ENCODE assay signal across 11 cellular contexts in the genomic region with DNA sequence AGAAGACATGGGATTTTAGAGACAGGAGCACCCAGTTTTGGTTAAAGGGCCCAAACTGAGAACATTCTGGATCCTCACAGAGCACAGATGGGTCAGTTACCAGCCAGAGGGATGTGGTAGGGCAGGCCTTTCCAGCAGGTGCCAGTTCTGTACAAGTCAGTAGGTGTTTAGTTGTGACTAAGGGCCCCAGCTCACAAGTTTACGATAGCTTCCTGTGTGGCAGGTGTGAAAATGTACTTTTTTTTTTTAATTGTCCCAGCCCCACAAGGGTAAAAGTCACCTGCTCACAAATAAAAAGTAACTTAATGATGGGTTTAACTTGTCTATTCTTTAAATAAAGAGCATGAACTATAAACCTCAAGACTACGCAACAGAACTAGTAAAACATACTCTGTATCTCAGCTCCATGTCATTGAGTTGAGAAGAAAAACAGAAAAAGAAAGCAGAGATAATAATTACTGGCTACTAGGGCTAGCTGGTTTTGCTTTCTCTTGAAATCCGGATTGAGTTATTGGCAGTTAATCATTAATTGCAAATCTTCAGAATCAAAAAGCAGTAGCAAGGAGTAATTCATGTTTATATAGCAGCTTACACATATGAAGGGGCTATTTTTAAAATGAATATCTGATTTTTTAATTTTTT. TPM values are rescaled to one million over a fixed set of nuclear protein-coding genes. Genes with fewer than 3 reads are reported as not detected.
DNase-seq lines count a peak whose midpoint lies in the region; ATAC-seq, FAIRE-seq and TF ChIP-seq lines count a peak whose summit lies in the region.
"Had no signal": no experiment of that assay in that cellular context is flagged by ENCODE, and none has a peak within 500 bp of the region (broad histone marks: within the 10 kb centered on the region; RNA-seq: fewer than 3 reads in every experiment).

No MANE protein-coding gene starts in this region.

- H2AFZ ChIP-seq in GM12878 (ENCODE audit: control insufficient read depth, low read depth, low read length): peak overlapping the region; percentile 51; the same call in 1 of the 2 replicates

- intact Hi-C loops in Calu3 (cut with micrococcal nuclease; ENCODE audit: unreplicated experiment): loop anchor here (5.0 kb wide), 1 partner anchor 275 kb away; no protein-coding TSS in a partner anchor
- intact Hi-C loops in GM12878 (cut with micrococcal nuclease; ENCODE audit: unreplicated experiment): no loop called here

- H3K27ac Mint-ChIP-seq in Calu3 (ENCODE audit: unreplicated experiment): peak overlapping the region; percentile 83

- H3K4me3 Mint-ChIP-seq in Calu3 (ENCODE audit: low read depth, unreplicated experiment): peak overlapping the region; percentile 40

- no peak for DNase-seq in Calu3
- no peak for DNase-seq in GM12878 (ENCODE audit: low read depth, low spot score)
- DNase-seq in 8988T: no peak
- no peak for DNase-seq in GM19240 (ENCODE audit: insufficient read length, low spot score)
- no peak for DNase-seq in NCI-H2227 (lab: John Stamatoyannopoulos, UW; ENCODE audit: unreplicated experiment)
- DNase-seq: SJCRH30 had no signal

- no peak for FAIRE-seq in GM12878 (lab: Jason Lieb, UNC)

- TF ChIP-seq EP300 in GM12878 (IDR thresholded peaks at IDR 0.05; ENCODE audit: borderline replicate concordance in 1 of 2, control insufficient read depth in 1 of 2, low read depth in 2 of 2, low read length in 2 of 2): no peak

- no peaks in the 10 kb centered on the region for H3K27me3 ChIP-seq in GM12878 (replicated peaks in 1 of 2; ENCODE audit: control insufficient read depth in 2 of 2, insufficient read depth in 2 of 2, low read length in 1 of 2)
- H3K27me3 ChIP-seq: right atrium auricular region, SJCRH30, suprapubic skin had no signal

- SMC1A ChIA-PET in GM12878 (lab: Charles Lee; ENCODE audit: uncharacterized antibody, unreplicated experiment): interaction anchor here (0.8 to 5.4 kb wide), 19 partner anchors 11 to 916 kb away, joined by 3 to 91 read pairs (median 4); a partner anchor contains a TSS

- no peak for TF ChIP-seq POLR2A in GM12878 (IDR thresholded peaks at IDR 0.05; ENCODE audit: low read depth, low read length)

- RAD21 ChIA-PET in GM12878 (lab: Charles Lee; ENCODE audit: unreplicated experiment): interaction anchor here (1.0 to 3.4 kb wide), 11 partner anchors 11 to 199 kb away, joined by 3 to 74 read pairs (median 5); a partner anchor contains a TSS

- CTCF ChIA-PET in Calu3 (lab: Charles Lee): interaction anchor here (0.9 to 2.7 kb wide), 4 partner anchors 11 to 76 kb away, joined by 3 to 18 read pairs (median 6); a partner anchor contains a TSS
- CTCF ChIA-PET in GM12878 (lab: Yijun Ruan, JAX): interaction anchor here (0.6 to 3.2 kb wide), 10 partner anchors 11 to 274 kb away, joined by 3 to 52 read pairs (median 8); a partner anchor contains a TSS

- 88% methylated on average over 3 of the region's 3 CpGs for WGBS in GM12878 (ENCODE audit: insufficient coverage, insufficient replicate concordance, low lambda C conversion rate, missing lambda C conversion rate)

- H3K36me3 Mint-ChIP-seq in Calu3 (ENCODE audit: insufficient read depth, unreplicated experiment): peaks cover 50% of the 10 kb centered on the region

- H3K79me2 ChIP-seq in GM12878 (ENCODE audit: control insufficient read depth, insufficient read depth, low read length): peaks cover 32% of the 10 kb centered on the region

- peak overlapping the region; percentile 65 for H3K4me2 ChIP-seq in GM12878 (ENCODE audit: control insufficient read depth, insufficient read depth)

- H3K9me3 ChIP-seq in GM12878 (replicated peaks; ENCODE audit: control insufficient read depth, insufficient read depth, low read length): no peaks in the 10 kb centered on the region
- H3K9me3 ChIP-seq: right atrium auricular region, SJCRH30, suprapubic skin had no signal

- no peaks in the 10 kb centered on the region for H3K27me3 Mint-ChIP-seq in Calu3 (ENCODE audit: unreplicated experiment)

- ATAC-seq in GM19397 (IDR thresholded peaks at IDR 0.05; ENCODE audit: unreplicated experiment): peak; percentile 76
- ATAC-seq in HG03175 (IDR thresholded peaks at IDR 0.05; ENCODE audit: unreplicated experiment): peak; percentile 94
- peak; percentile 94 for ATAC-seq in GM12878
- ATAC-seq in GM21360 (IDR thresholded peaks at IDR 0.05; ENCODE audit: unreplicated experiment): no peak

- peaks cover 17% of the 10 kb centered on the region for H3K4me1 ChIP-seq in GM12878 (ENCODE audit: control insufficient read depth, insufficient read depth, low read length)
- H3K4me1 ChIP-seq: right atrium auricular region, SJCRH30 had no signal

- no peaks in the 10 kb centered on the region for H3K9me3 Mint-ChIP-seq in Calu3 (ENCODE audit: low read depth, unreplicated experiment)

- peak overlapping the region; percentile 43 for H3K27ac ChIP-seq in GM12878 (ENCODE audit: control insufficient read depth, insufficient read depth)
- H3K27ac ChIP-seq: right atrium auricular region, SJCRH30 had no signal

- peaks cover 2 to 3% of the 10 kb centered on the region in 2 experiments; a peak in 3 of 4 replicates for H3K36me3 ChIP-seq in GM12878 (ENCODE audit: control insufficient read depth in 2 of 2, insufficient read depth in 2 of 2, low read length in 1 of 2)
- H3K36me3 ChIP-seq: SJCRH30 had no signal

- TF ChIP-seq CTCF in Calu3 (IDR thresholded peaks at IDR 0.05; ENCODE audit: unreplicated experiment) (no peak), GM12878 (IDR thresholded peaks at IDR 0.05 in 2 of 3, conservative IDR thresholded peaks at IDR 0.05 in 1 of 3; ENCODE audit: control insufficient read depth in 2 of 3, extremely low read depth in 1 of 3, insufficient read depth in 1 of 3, low read depth in 3 of 3, low read length in 3 of 3) (no peak)

- in situ Hi-C loops in GM12878 (cut with MboI): no loop called here

- 0 out of 2 replicates have a peak overlapping the region, but pooled peaks have one; percentile 31 for H3K4me3 ChIP-seq in GM12878
- H3K4me3 ChIP-seq: right atrium auricular region, SJCRH30, suprapubic skin had no signal

- no peak for TF ChIP-seq RAD21 in GM12878 (IDR thresholded peaks at IDR 0.05; ENCODE audit: insufficient read depth, low read depth, low read length)

- peaks cover 45% of the 10 kb centered on the region for H3K4me1 Mint-ChIP-seq in Calu3 (ENCODE audit: low read depth, unreplicated experiment)

- BruUV-seq in Calu3 (replicated peaks; lab: Mats Ljungman, UMichigan) (no TSS peak), GM12878 (replicated peaks; lab: Mats Ljungman, UMichigan) (no TSS peak)

- POLR2A ChIA-PET in GM12878 (lab: Charles Lee): interaction anchor here (0.7 to 3.2 kb wide), 14 partner anchors 11 to 208 kb away, joined by 3 to 111 read pairs (median 8); a partner anchor contains a TSS

- H3K9ac ChIP-seq in GM12878 (ENCODE audit: control insufficient read depth, insufficient read depth, low read length): peak overlapping the region; percentile 51

- H4K20me1 ChIP-seq in GM12878 (ENCODE audit: control insufficient read depth, insufficient read depth): no peaks in the 10 kb centered on the region

RNA-seq across cellular contexts. Expression of a gene that starts 15.4 kb away (rescaled TPM):
- total RNA-seq in Calu3 (2022) (74.3 and 108 TPM in 2 replicates), GM12878 (2014; rRNA removed) (17.2 and 17.4 TPM in 2 replicates), GM12878 (2014; rRNA removed; fragmentation: Illumina TruSeq; extraction: Trizol) (21.0 and 21.2 TPM in 2 replicates), GM12878 (2021) (14.5 and 15.7 TPM in 2 replicates)
- total RNA-seq in GM12878 (2013; cell fraction: nucleolus; rRNA removed): 31.0 and 35.3 TPM in 2 replicates
- polyA plus RNA-seq in GM12878 (2011; ENCODE audit: low read depth): 4.8 TPM
- polyA plus RNA-seq in GM12878 (2011; rRNA removed) (34.9 and 45.3 TPM in 2 replicates), GM12878 (2014; fragmentation: Illumina TruSeq; extraction: Trizol) (21.6 and 24.9 TPM in 2 replicates), GM12878 (2014; fragmentation: Nextera tagmentation; extraction: Ambion mirVana) (1 to 10 TPM; 4.9 to 8.9 TPM), GM12878 (2014; rRNA removed) (10.2 and 11.5 TPM in 2 replicates), GM12878 (2016; fragmentation: Nextera tagmentation; extraction: Ambion mirVana) (1 to 10 TPM; 4.4 to 6.8 TPM)
- 11.7 and 17.7 TPM in 2 replicates for polyA plus RNA-seq in GM12878 (2011; cell fraction: cytosol; rRNA removed)
- 14.0 and 14.4 TPM in 2 replicates for polyA plus RNA-seq in GM12878 (2011; cell fraction: nucleus; rRNA removed)
- polyA plus RNA-seq in GM12878 (2012): 6.8 and 11.8 TPM in 2 replicates
- 20.6 and 35.0 TPM in 2 replicates for polyA minus RNA-seq in GM12878 (2011; rRNA and poly(A)+ RNA removed)
- polyA minus RNA-seq in GM12878 (2011; cell fraction: cytosol; rRNA and poly(A)+ RNA removed): 11.5 and 11.9 TPM in 2 replicates
- polyA minus RNA-seq in GM12878 (2011; cell fraction: nucleus; rRNA and poly(A)+ RNA removed): 11.0 and 12.6 TPM in 2 replicates
- total RNA-seq: SJCRH30 had no signal

RNA-seq across cellular contexts. Expression of a gene that starts 33.1 kb away (rescaled TPM):
- 880 and 924 TPM in 2 replicates for total RNA-seq in Calu3 (2022)
- total RNA-seq in GM12878 (2013; cell fraction: nucleolus; rRNA removed): 404 and 419 TPM in 2 replicates
- total RNA-seq in GM12878 (2014; rRNA removed): 295 and 319 TPM in 2 replicates
- 603 and 632 TPM in 2 replicates for total RNA-seq in GM12878 (2014; rRNA removed; fragmentation: Illumina TruSeq; extraction: Trizol)
- total RNA-seq in GM12878 (2021): 699 and 740 TPM in 2 replicates
- polyA plus RNA-seq in GM12878 (2011; ENCODE audit: low read depth): 532 TPM
- 721 and 1,149 TPM in 2 replicates for polyA plus RNA-seq in GM12878 (2011; rRNA removed)
- polyA plus RNA-seq in GM12878 (2011; cell fraction: cytosol; rRNA removed): 265 and 307 TPM in 2 replicates
- 577 and 864 TPM in 2 replicates for polyA plus RNA-seq in GM12878 (2011; cell fraction: nucleus; rRNA removed)
- polyA plus RNA-seq in GM12878 (2012): 686 TPM in 2 replicates
- polyA plus RNA-seq in GM12878 (2014; fragmentation: Illumina TruSeq; extraction: Trizol): 1,357 and 1,719 TPM in 2 replicates
- polyA plus RNA-seq in GM12878 (2014; fragmentation: Nextera tagmentation; extraction: Ambion mirVana): 1,000 to 10,000 TPM in 1 of 2 experiments, 100 to 1,000 TPM in 1; 726 to 1,124 TPM
- polyA plus RNA-seq in GM12878 (2014; rRNA removed): 1,063 and 1,240 TPM in 2 replicates
- 1,000 to 10,000 TPM; 1,359 to 1,396 TPM for polyA plus RNA-seq in GM12878 (2016; fragmentation: Nextera tagmentation; extraction: Ambion mirVana)
- 198 and 212 TPM in 2 replicates for polyA minus RNA-seq in GM12878 (2011; rRNA and poly(A)+ RNA removed)
- 167 and 191 TPM in 2 replicates for polyA minus RNA-seq in GM12878 (2011; cell fraction: cytosol; rRNA and poly(A)+ RNA removed)
- polyA minus RNA-seq in GM12878 (2011; cell fraction: nucleus; rRNA and poly(A)+ RNA removed): 133 and 235 TPM in 2 replicates

RNA-seq across cellular contexts. Expression of a gene that starts 34.1 kb away (rescaled TPM):
- total RNA-seq in Calu3 (2022) (390 and 417 TPM in 2 replicates), GM12878 (2014; rRNA removed) (153 and 181 TPM in 2 replicates), GM12878 (2014; rRNA removed; fragmentation: Illumina TruSeq; extraction: Trizol) (303 and 305 TPM in 2 replicates), GM12878 (2021) (194 and 201 TPM in 2 replicates)
- total RNA-seq in GM12878 (2013; cell fraction: nucleolus; rRNA removed): 188 TPM in 2 replicates
- 71.4 TPM for polyA plus RNA-seq in GM12878 (2011; ENCODE audit: low read depth)
- polyA plus RNA-seq in GM12878 (2011; rRNA removed) (238 and 407 TPM in 2 replicates), GM12878 (2014; fragmentation: Illumina TruSeq; extraction: Trizol) (307 and 369 TPM in 2 replicates), GM12878 (2014; fragmentation: Nextera tagmentation; extraction: Ambion mirVana) (100 to 1,000 TPM; 205 to 247 TPM), GM12878 (2014; rRNA removed) (191 and 239 TPM in 2 replicates), GM12878 (2016; fragmentation: Nextera tagmentation; extraction: Ambion mirVana) (100 to 1,000 TPM; 205 to 212 TPM)
- polyA plus RNA-seq in GM12878 (2011; cell fraction: cytosol; rRNA removed): 70.7 and 72.5 TPM in 2 replicates
- 112 and 122 TPM in 2 replicates for polyA plus RNA-seq in GM12878 (2011; cell fraction: nucleus; rRNA removed)
- polyA plus RNA-seq in GM12878 (2012): 150 and 167 TPM in 2 replicates
- polyA minus RNA-seq in GM12878 (2011; rRNA and poly(A)+ RNA removed): 44.8 and 66.0 TPM in 2 replicates
- 27.1 and 39.7 TPM in 2 replicates for polyA minus RNA-seq in GM12878 (2011; cell fraction: cytosol; rRNA and poly(A)+ RNA removed)
- polyA minus RNA-seq in GM12878 (2011; cell fraction: nucleus; rRNA and poly(A)+ RNA removed): 83.8 and 123 TPM in 2 replicates
